Comparison of ENCODE assay signal across 9 cellular contexts in genomic region chr16:85227924-85228462, GRCh38.
DNase-seq lines count a peak whose midpoint lies in the region; ATAC-seq and TF ChIP-seq lines count a peak whose summit lies in the region.
"Had no signal": no experiment of that assay in that cellular context is flagged by ENCODE, and none has a peak within 500 bp of the region (broad histone marks: within the 10 kb centered on the region; RNA-seq: fewer than 3 reads in every experiment).

No MANE protein-coding gene starts in this region.

- H3K27ac Mint-ChIP-seq in WTC11 (peak overlapping the region; percentile 88), nephron (peak overlapping the region; percentile 92 to 94 (median 93))
- H3K27ac Mint-ChIP-seq in activated T-cell treated with anti-CD3 and anti-CD28 coated beads, Interleukin-2, amount 50 U/mL, for 24 hours, result no peak overlapping the region
- H3K27ac Mint-ChIP-seq: T-helper 17 cell had no signal

- no peak overlapping the region for H3K4me3 Mint-ChIP-seq in WTC11
- H3K4me3 Mint-ChIP-seq in nephron, result peak overlapping the region; percentile 62 to 76 (median 70)
- H3K4me3 Mint-ChIP-seq in activated T-cell treated with anti-CD3 and anti-CD28 coated beads, Interleukin-2, amount 50 U/mL, for 24 hours, result no peak overlapping the region
- H3K4me3 Mint-ChIP-seq: T-helper 17 cell had no signal

- H3K4me1 Mint-ChIP-seq in WTC11 (peaks cover 18% of the 10 kb centered on the region), nephron (peaks cover 88% of the 10 kb centered on the region)
- H3K4me1 Mint-ChIP-seq in activated T-cell treated with anti-CD3 and anti-CD28 coated beads, Interleukin-2, amount 50 U/mL, for 24 hours (ENCODE audit: low read depth), result no peaks in the 10 kb centered on the region

- H3K36me3 Mint-ChIP-seq in WTC11, result 0 out of 2 replicates have a peak, but pooled peaks cover 2% of the 10 kb centered on the region
- H3K36me3 Mint-ChIP-seq in nephron (ENCODE audit: low read depth), result no peaks in the 10 kb centered on the region
- no peaks in the 10 kb centered on the region for H3K36me3 Mint-ChIP-seq in activated T-cell treated with anti-CD3 and anti-CD28 coated beads, Interleukin-2, amount 50 U/mL, for 24 hours (ENCODE audit: low read depth)

- TF ChIP-seq CTCF in GM10248 (IDR thresholded peaks at IDR 0.05; ENCODE audit: control extremely low read depth, extremely low read depth, low read depth, missing control alignments) (no peak), WTC11 (IDR thresholded peaks at IDR 0.05) (no peak), nephron (IDR thresholded peaks at IDR 0.05; ENCODE audit: unreplicated experiment in 3 of 3) (no peak)

- POLR2A ChIA-PET in GM10248 (lab: Yijun Ruan, JAX) (interaction anchor here (1.6 kb wide), 2 partner anchors 11 to 29 kb away, joined by 4 to 5 read pairs; no protein-coding TSS in a partner anchor), WTC11 (lab: Charles Lee) (no interaction called here)

- DNase-seq in GM10248 (ENCODE audit: extremely low spot score), result peak; percentile 61
- DNase-seq in WTC11 (ENCODE audit: low spot score), result peak; percentile 53
- DNase-seq in HT-29 (ENCODE audit: low spot score), result no peak
- DNase-seq in activated T-cell treated with anti-CD3 and anti-CD28 coated beads, Interleukin-2, amount 50 U/mL, for 24 hours, result no peak
- no peak for DNase-seq in middle frontal gyrus (ENCODE audit: extremely low spot score, low spot score)
- no peak for DNase-seq in G401 (ENCODE audit: low spot score)
- DNase-seq: T-helper 17 cell had no signal

- in situ Hi-C loops in G401 (cut with HindIII; ENCODE audit: low sequenced_read_pairs), result no loop called here

- CTCF ChIA-PET in GM10248 (lab: Yijun Ruan, JAX) (interaction anchor here (1.5 to 5.5 kb wide), 4 partner anchors 12 to 69 kb away, joined by 7 to 29 read pairs (median 8); no protein-coding TSS in a partner anchor), WTC11 (lab: Charles Lee) (interaction anchor here (0.9 to 2.4 kb wide), 7 partner anchors 8 to 113 kb away, joined by 3 to 10 read pairs (median 3); no protein-coding TSS in a partner anchor)

- ATAC-seq in HG02885 (IDR thresholded peaks at IDR 0.05; ENCODE audit: poor library complexity, unreplicated experiment) (peak; percentile 15), WTC11 (peak; percentile 87)
- ATAC-seq: T-helper 17 cell had no signal

- H3K9me3 Mint-ChIP-seq in WTC11, result peaks cover 15% of the 10 kb centered on the region
- H3K9me3 Mint-ChIP-seq in nephron, result no peaks in the 10 kb centered on the region
- H3K9me3 Mint-ChIP-seq in activated T-cell treated with anti-CD3 and anti-CD28 coated beads, Interleukin-2, amount 50 U/mL, for 24 hours, result no peaks in the 10 kb centered on the region

- H3K27me3 Mint-ChIP-seq in WTC11 (ENCODE audit: low read depth) (no peaks in the 10 kb centered on the region; the same call in 1 of the 2 replicates), nephron (ENCODE audit: low read depth) (no peaks in the 10 kb centered on the region)
- H3K27me3 Mint-ChIP-seq in activated T-cell treated with anti-CD3 and anti-CD28 coated beads, Interleukin-2, amount 50 U/mL, for 24 hours, result peaks cover 7% of the 10 kb centered on the region

TF ChIP-seq in WTC11, 78 proteins besides CTCF, POLR2A, EP300 and RAD21:
- TF ChIP-seq ZNF219 (CRISPR knock-in tag; IDR thresholded peaks at IDR 0.05; ENCODE audit: borderline replicate concordance), result no peak
- 0 out of 2 replicates have a peak, but pooled peaks have one; percentile 29 for TF ChIP-seq SP1 (CRISPR knock-in tag; conservative IDR thresholded peaks at IDR 0.05)
- TF ChIP-seq MYBL2 (CRISPR knock-in tag; IDR thresholded peaks at IDR 0.05), result no peak

Comparison
In these comparisons a context has a peak if more than half of its experiments do, and no peak if none do; other contexts are left out.
1. DNase-seq: peak in GM10248 (single experiment) and WTC11 (single experiment); none in HT-29 (single experiment), activated T-cell treated with anti-CD3 and anti-CD28 coated beads, Interleukin-2, amount 50 U/mL, for 24 hours (single experiment), middle frontal gyrus (single experiment) and G401 (single experiment).
2. H3K4me3 Mint-ChIP-seq: peak in nephron (3 of 3); none in WTC11 (single experiment) and activated T-cell treated with anti-CD3 and anti-CD28 coated beads, Interleukin-2, amount 50 U/mL, for 24 hours (single experiment).